In genomic region chr12:92437452-92437851, GRCh38 we compare ENCODE assay signal across 17 cellular contexts.
"Had no signal": no experiment of that assay in that cellular context is flagged by ENCODE, and none has a peak within 500 bp of the region (broad histone marks: within the 10 kb centered on the region; RNA-seq: fewer than 3 reads in every experiment).

No MANE protein-coding gene starts in this region.

- H3K9me3 ChIP-seq: body of pancreas, gastrocnemius medialis, right atrium auricular region, thoracic aorta had no signal

- FAIRE-seq: kidney had no signal

- H3K4me3 Mint-ChIP-seq: activated CD8-positive, alpha-beta memory T cell treated with anti-CD3 and anti-CD28 coated beads, Interleukin-2, amount 10 ng/mL, durations not matched to agents 7 days and 5 days; mesothelial cell of epicardium; T-helper 1 cell treated with Interleukin-12 subunit alpha and Interleukin-12 subunit beta and Interleukin-4 antibody, amounts not matched to agents 30 μg/mL and 1 μg/mL, for 36 hours; WTC11 had no signal

- H3K27me3 Mint-ChIP-seq: activated CD8-positive, alpha-beta memory T cell treated with anti-CD3 and anti-CD28 coated beads, Interleukin-2, amount 10 ng/mL, durations not matched to agents 7 days and 5 days had no signal

- H3K4me1 ChIP-seq: body of pancreas had no signal

- H3K27ac ChIP-seq: body of pancreas, epithelial cell of prostate, right atrium auricular region, thoracic aorta had no signal

- H3K4me3 ChIP-seq: body of pancreas, gastrocnemius medialis, right atrium auricular region, skin epidermis, thoracic aorta had no signal

- H3K27me3 ChIP-seq: body of pancreas, gastrocnemius medialis, right atrium auricular region had no signal

- H3K27ac Mint-ChIP-seq: activated CD8-positive, alpha-beta memory T cell treated with anti-CD3 and anti-CD28 coated beads, Interleukin-2, amount 10 ng/mL, durations not matched to agents 7 days and 5 days; mesothelial cell of epicardium; T-helper 1 cell treated with Interleukin-12 subunit alpha and Interleukin-12 subunit beta and Interleukin-4 antibody, amounts not matched to agents 30 μg/mL and 1 μg/mL, for 36 hours; WTC11 had no signal

- DNase-seq: activated CD8-positive, alpha-beta memory T cell treated with anti-CD3 and anti-CD28 coated beads, Interleukin-2, amount 10 ng/mL, durations not matched to agents 7 days and 5 days; activated naive CD4-positive, alpha-beta T cell treated with Interleukin-2 at 50 U/mL for 16 hours; amniotic stem cell; body of pancreas; central memory CD4-positive, alpha-beta T cell; cortex of kidney; effector memory CD4-positive, alpha-beta T cell; gastrocnemius medialis; kidney; stimulated activated naive CD4-positive, alpha-beta T cell had no signal

- H3K36me3 ChIP-seq: gastrocnemius medialis, right atrium auricular region, thoracic aorta had no signal

- ATAC-seq: activated CD8-positive, alpha-beta memory T cell treated with anti-CD3 and anti-CD28 coated beads, Interleukin-2, amount 10 ng/mL, durations not matched to agents 7 days and 5 days; body of pancreas; gastrocnemius medialis; WTC11 had no signal
